In the genomic region with DNA sequence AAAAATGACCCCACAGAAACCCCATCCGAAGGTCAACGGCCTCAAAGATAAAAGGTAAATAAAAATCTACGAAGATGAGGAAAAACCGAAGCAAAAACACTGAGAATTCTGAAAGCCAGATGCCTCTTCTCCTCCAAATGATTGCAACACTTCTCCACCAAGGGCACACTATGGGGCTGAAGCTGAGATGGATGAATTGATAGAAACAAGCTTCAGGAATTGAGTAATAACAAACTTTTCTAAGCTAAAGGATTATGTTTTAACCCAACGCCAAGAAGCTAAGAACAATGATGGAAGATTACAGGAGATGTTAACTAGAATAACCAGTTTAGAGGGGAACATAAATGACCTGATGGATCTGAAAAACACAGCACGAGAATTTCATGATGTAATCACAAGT, we compare ENCODE assay signal across 20 cellular contexts.
A peak's percentile ranks its signal among the peaks of the same experiment; 100 is the strongest.
DNase-seq lines count a peak whose midpoint lies in the region; ATAC-seq and TF ChIP-seq lines count a peak whose summit lies in the region.
"Had no signal": no experiment of that assay in that cellular context is flagged by ENCODE, and none has a peak within 500 bp of the region (broad histone marks: within the 10 kb centered on the region; RNA-seq: fewer than 3 reads in every experiment).

No MANE protein-coding gene starts in this region.

- no peak overlapping the region for H3K4me3 Mint-ChIP-seq in GM23338
- H3K4me3 Mint-ChIP-seq: CD8-positive, alpha-beta T cell had no signal

- in situ Hi-C loops in transverse colon (cut with MboI; ENCODE audit: low pct_ligation_motif_present in 1 of 4, low pct_unique_long_range_greater_than_20kb in 1 of 4, low sequenced_read_pairs in 3 of 4): no loop called here

- no peak for TF ChIP-seq EP300 in transverse colon (IDR thresholded peaks at IDR 0.05; ENCODE audit: low read depth)

- H3K9ac ChIP-seq in adipocyte (ENCODE audit: low read length): peak overlapping the region; percentile 23
- H3K9ac ChIP-seq: BLaER1 treated with 17β-estradiol and CSF1 and Interleukin-3, amounts not matched to agents 10 nM and 100 nM had no signal

- no peak for ATAC-seq in GM23338
- ATAC-seq in stimulated activated naive CD8-positive, alpha-beta T cell treated with anti-CD3 and anti-CD28 coated beads, Interleukin-15, Interleukin-2, amounts not matched to agents 100 U/mL and 50 U/mL, for 24 hours: no peak
- ATAC-seq: CD8-positive, alpha-beta T cell; HCT116; SK-N-SH treated with all-trans-retinoic acid at 6 μM for 48 hours had no signal

- H2AFZ ChIP-seq in GM23338 (no peak overlapping the region), osteoblast (ENCODE audit: low read length) (no peak overlapping the region)

- H3K4me1 ChIP-seq in GM23338 (ENCODE audit: insufficient read depth): peaks cover 51% of the 10 kb centered on the region
- H3K4me1 ChIP-seq in adipocyte (ENCODE audit: control insufficient read depth, insufficient read depth, low read length): peaks cover 18% of the 10 kb centered on the region
- H3K4me1 ChIP-seq in transverse colon: peaks cover 0 to 4% (median 0%) of the 10 kb centered on the region in 4 donors
- H3K4me1 ChIP-seq in osteoblast (ENCODE audit: insufficient read depth, low read length): no peaks in the 10 kb centered on the region
- H3K4me1 ChIP-seq in SJCRH30: no peaks in the 10 kb centered on the region

- H3K36me3 ChIP-seq in GM23338 (ENCODE audit: insufficient read depth) (peaks cover 5% of the 10 kb centered on the region; the same call in 1 of the 2 replicates), adipocyte (ENCODE audit: control insufficient read depth, insufficient read depth, low read length, severe bottlenecking) (no peaks in the 10 kb centered on the region), transverse colon (no peaks in the 10 kb centered on the region), osteoblast (ENCODE audit: insufficient read depth, low read length) (no peaks in the 10 kb centered on the region), SJCRH30 (no peaks in the 10 kb centered on the region)
- H3K36me3 ChIP-seq: BLaER1 treated with 17β-estradiol and CSF1 and Interleukin-3, amounts not matched to agents 10 nM and 100 nM had no signal

- H3K4me2 ChIP-seq in GM23338 (peak overlapping the region; percentile 37; the same call in 1 of the 2 replicates), osteoblast (ENCODE audit: insufficient read depth, low read length) (no peak overlapping the region)
- H3K4me2 ChIP-seq: BLaER1 treated with 17β-estradiol and CSF1 and Interleukin-3, amounts not matched to agents 10 nM and 100 nM had no signal

- H3K36me3 Mint-ChIP-seq in GM23338 (ENCODE audit: low read depth): peaks cover 18% of the 10 kb centered on the region
- H3K36me3 Mint-ChIP-seq: CD8-positive, alpha-beta T cell had no signal

- peak overlapping the region; percentile 8; the same call in 1 of the 2 replicates for H3K27ac Mint-ChIP-seq in GM23338
- H3K27ac Mint-ChIP-seq: CD8-positive, alpha-beta T cell had no signal

- peaks cover 4% of the 10 kb centered on the region; the same call in 1 of the 2 replicates for H3F3A ChIP-seq in GM23338 (replicated peaks; ENCODE audit: low read depth)

- H3K9me2 ChIP-seq in GM23338 (ENCODE audit: insufficient read depth): no peaks in the 10 kb centered on the region

- H3K27me3 Mint-ChIP-seq in GM23338 (ENCODE audit: insufficient read depth, low read depth, poor library complexity): no peaks in the 10 kb centered on the region

- H3K27ac ChIP-seq in GM23338 (ENCODE audit: low read depth): 0 out of 2 replicates have a peak overlapping the region, but pooled peaks have one; percentile 11
- peak overlapping the region in 3 of 4 donors; percentile 13 to 31 (median 18) for H3K27ac ChIP-seq in transverse colon
- H3K27ac ChIP-seq in osteoblast (ENCODE audit: low read depth, low read length): no peak overlapping the region
- H3K27ac ChIP-seq in SJCRH30: no peak overlapping the region
- H3K27ac ChIP-seq: BLaER1 treated with 17β-estradiol and CSF1 and Interleukin-3, amounts not matched to agents 10 nM and 100 nM had no signal

- no peaks in the 10 kb centered on the region for H3K27me3 ChIP-seq in GM23338 (ENCODE audit: insufficient read depth)
- no peaks in the 10 kb centered on the region for H3K27me3 ChIP-seq in adipocyte (replicated peaks; ENCODE audit: control insufficient read depth, insufficient read depth, low read length)
- H3K27me3 ChIP-seq in transverse colon: no peaks in the 10 kb centered on the region
- no peaks in the 10 kb centered on the region for H3K27me3 ChIP-seq in osteoblast (ENCODE audit: insufficient read depth, low read length)
- no peaks in the 10 kb centered on the region for H3K27me3 ChIP-seq in SJCRH30
- H3K27me3 ChIP-seq: BLaER1 treated with 17β-estradiol and CSF1 and Interleukin-3, amounts not matched to agents 10 nM and 100 nM had no signal

- H3K4me3 ChIP-seq in GM23338: no peak overlapping the region
- no peak overlapping the region for H3K4me3 ChIP-seq in adipocyte (ENCODE audit: low read length)
- H3K4me3 ChIP-seq in fibroblast of the aortic adventitia (ENCODE audit: low read depth, low read length): no peak overlapping the region
- no peak overlapping the region for H3K4me3 ChIP-seq in transverse colon
- no peak overlapping the region for H3K4me3 ChIP-seq in osteoblast (ENCODE audit: insufficient read depth, low read length)
- H3K4me3 ChIP-seq in SJCRH30: no peak overlapping the region
- H3K4me3 ChIP-seq: BLaER1 treated with 17β-estradiol and CSF1 and Interleukin-3, amounts not matched to agents 10 nM and 100 nM had no signal

- H4K20me1 ChIP-seq in GM23338 (replicated peaks; ENCODE audit: insufficient read depth) (peaks cover 16% of the 10 kb centered on the region; the same call in 1 of the 2 replicates), osteoblast (ENCODE audit: insufficient read depth, low read length) (no peaks in the 10 kb centered on the region)
- H4K20me1 ChIP-seq: BLaER1 treated with 17β-estradiol and CSF1 and Interleukin-3, amounts not matched to agents 10 nM and 100 nM had no signal

- DNase-seq in GM23338 (ENCODE audit: low spot score) (no peak), adipocyte (ENCODE audit: low read depth) (peak; percentile 69), fibroblast of the aortic adventitia (ENCODE audit: low read depth) (peak; percentile 22), transverse colon (no peak), osteoblast (ENCODE audit: insufficient read length, low spot score, missing footprints) (no peak), SJCRH30 (no peak)
- no peak for DNase-seq in activated CD4-positive, CD25-positive, alpha-beta regulatory T cell treated with anti-CD3 and anti-CD28 coated beads, Interleukin-2, amount 50 U/mL, for 72 hours
- no peak for DNase-seq in stimulated activated naive CD8-positive, alpha-beta T cell treated with anti-CD3 and anti-CD28 coated beads, Interleukin-15, Interleukin-2, amounts not matched to agents 100 U/mL and 50 U/mL, for 24 hours
- DNase-seq: CD8-positive, alpha-beta T cell; DMS79; MM.1S; NCI-H1092; NCI-H2107; NCI-H510A treated with DMSO at 0.1 percent for 48 hours; NCI-H774; RPMI8226; SHP77 treated with DMSO at 0.1 percent for 48 hours had no signal

- H3K4me1 Mint-ChIP-seq in GM23338: peaks cover 17% of the 10 kb centered on the region

- H3K9me3 Mint-ChIP-seq in GM23338: peaks cover 8% of the 10 kb centered on the region; the same call in 2 of the 3 replicates

- TF ChIP-seq POLR2A in transverse colon (IDR thresholded peaks at IDR 0.05): no peak

- TF ChIP-seq CTCF in GM23338 (conservative IDR thresholded peaks at IDR 0.05; ENCODE audit: low read depth in 2 of 2) (no peak), fibroblast of the aortic adventitia (IDR thresholded peaks at IDR 0.05; ENCODE audit: insufficient read depth, low read length) (no peak), transverse colon (IDR thresholded peaks at IDR 0.05) (no peak), osteoblast (IDR thresholded peaks at IDR 0.05; ENCODE audit: extremely low read depth, low read depth, low read length) (no peak)

- intact Hi-C loops in transverse colon (cut with DNase I; ENCODE audit: low total_unique reads): no loop called here

- H3K9me3 ChIP-seq in adipocyte (ENCODE audit: control insufficient read depth, low read length): no peaks in the 10 kb centered on the region
- no peaks in the 10 kb centered on the region for H3K9me3 ChIP-seq in transverse colon
- H3K9me3 ChIP-seq in osteoblast (ENCODE audit: low read depth, low read length): no peaks in the 10 kb centered on the region
- H3K9me3 ChIP-seq in SJCRH30 (replicated peaks): no peaks in the 10 kb centered on the region

- WGBS in transverse colon (ENCODE audit: low coverage in 1 of 2), 2 donors: 74 to 83% methylated on average over 6 of the region's 6 CpGs

- H3K79me2 ChIP-seq in GM23338 (replicated peaks; ENCODE audit: insufficient read depth) (peaks cover 99% of the 10 kb centered on the region), osteoblast (ENCODE audit: insufficient read depth, low read length) (no peaks in the 10 kb centered on the region)

TF ChIP-seq in GM23338, 12 proteins besides CTCF, POLR2A, EP300 and RAD21 (continues in another document):
- TF ChIP-seq JUNB (IDR thresholded peaks at IDR 0.05; ENCODE audit: unreplicated experiment): no peak
- TF ChIP-seq EZH2 (IDR thresholded peaks at IDR 0.05; ENCODE audit: low read depth, unreplicated experiment): no peak
- TF ChIP-seq NANOG (IDR thresholded peaks at IDR 0.05; ENCODE audit: borderline replicate concordance): no peak
- no peak for TF ChIP-seq CREB1 (CRISPR knock-in tag; IDR thresholded peaks at IDR 0.05; ENCODE audit: low read depth)

Comparison
In these comparisons a context has a peak if more than half of its experiments do, and no peak if none do; other contexts are left out.
1. DNase-seq: peak in adipocyte (single experiment) and fibroblast of the aortic adventitia (single experiment); none in GM23338 (single experiment), transverse colon (single experiment), osteoblast (single experiment), SJCRH30 (0 of 2), activated CD4-positive, CD25-positive, alpha-beta regulatory T cell treated with anti-CD3 and anti-CD28 coated beads, Interleukin-2, amount 50 U/mL, for 72 hours (single experiment) and stimulated activated naive CD8-positive, alpha-beta T cell treated with anti-CD3 and anti-CD28 coated beads, Interleukin-15, Interleukin-2, amounts not matched to agents 100 U/mL and 50 U/mL, for 24 hours (single experiment).
2. H3K27ac ChIP-seq: peak in GM23338 (single experiment) and transverse colon (3 of 4); none in osteoblast (single experiment) and SJCRH30 (single experiment).